ENCODE assay signal across 9 cellular contexts in the genomic region with DNA sequence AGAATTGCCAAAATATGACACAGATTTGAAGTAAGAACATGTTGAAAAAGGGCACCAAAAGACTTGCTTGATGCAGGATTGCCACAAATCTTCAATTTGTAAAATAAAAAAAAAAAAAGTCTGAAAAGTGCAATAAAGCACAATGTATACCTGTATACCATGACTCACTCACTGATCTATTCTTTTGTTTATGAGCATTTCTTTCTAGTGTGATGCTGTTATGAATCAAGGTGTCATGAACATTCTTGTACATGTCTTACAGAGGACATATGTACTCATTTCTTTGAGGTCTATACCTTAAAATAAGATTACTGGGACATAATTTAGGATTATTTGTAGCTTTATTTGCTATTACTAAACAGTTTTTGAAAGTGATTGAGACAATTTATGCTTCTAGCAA.
"Had no signal": no experiment of that assay in that cellular context is flagged by ENCODE, and none has a peak within 500 bp of the region (broad histone marks: within the 10 kb centered on the region; RNA-seq: fewer than 3 reads in every experiment).

No MANE protein-coding gene starts in this region.

- DNase-seq: IMR-90, KBM-7, KG1 had no signal

- H3K27me3 Mint-ChIP-seq: IgD-negative memory B cell had no signal

- FAIRE-seq: HepG2, HTR-8/SVneo, K562 had no signal

- H3K4me3 Mint-ChIP-seq: IgD-negative memory B cell had no signal

- H3K4me1 Mint-ChIP-seq: IgD-negative memory B cell had no signal

- H3K36me3 Mint-ChIP-seq: IgD-negative memory B cell had no signal

- ATAC-seq: HepG2, K562 had no signal

- H3K27ac Mint-ChIP-seq: IgD-negative memory B cell had no signal

- H3K27ac ChIP-seq: HL-60, KMS-11 had no signal

- H3K4me3 ChIP-seq: K562 had no signal
